8 cellular contexts compared by ENCODE assay signal in the genomic region with DNA sequence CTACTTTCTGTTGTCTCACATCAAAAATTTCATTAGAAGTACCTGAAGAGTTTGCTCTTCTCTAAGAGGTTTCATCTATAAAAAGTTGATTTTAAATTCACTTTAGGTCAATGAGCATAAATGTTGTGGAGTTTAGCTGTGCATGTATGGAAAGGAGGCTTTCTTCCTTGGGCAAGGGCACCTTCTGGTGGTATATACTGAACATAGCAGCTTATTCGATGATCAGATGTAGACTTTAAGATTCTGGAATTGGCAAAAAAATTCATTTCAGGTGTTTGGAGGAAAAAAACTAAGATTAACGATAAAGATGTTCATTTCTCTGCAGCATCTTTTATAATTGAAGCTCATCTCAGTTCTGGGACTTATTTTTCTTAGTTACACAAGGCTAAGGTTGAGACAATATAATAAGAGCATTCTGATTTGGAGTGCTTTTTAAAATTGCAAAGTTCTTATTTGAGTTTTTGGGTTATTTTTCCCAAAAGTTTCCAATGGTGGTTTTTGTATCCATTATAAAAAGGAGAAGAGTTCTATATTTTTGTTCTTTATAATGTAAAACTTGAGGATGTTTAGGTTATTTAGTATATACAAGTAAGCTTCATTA. TPM values are rescaled to one million over a fixed set of nuclear protein-coding genes. Genes with fewer than 3 reads are reported as not detected.
DNase-seq lines count a peak whose midpoint lies in the region; ATAC-seq, FAIRE-seq and TF ChIP-seq lines count a peak whose summit lies in the region.

No MANE protein-coding gene starts in this region.

- POLR2A ChIA-PET in GM12878 (lab: Charles Lee) = interaction anchor here (1.0 to 1.3 kb wide), 3 partner anchors 46 to 123 kb away, joined by 3 to 7 read pairs (median 3); a partner anchor contains a TSS

- H3K9me3 ChIP-seq in GM12878 (replicated peaks; ENCODE audit: control insufficient read depth, insufficient read depth, low read length) = no peaks in the 10 kb centered on the region
- H3K9me3 ChIP-seq in stomach = no peaks in the 10 kb centered on the region

- H3K27me3 ChIP-seq in HL-60 (ENCODE audit: insufficient read depth, poor library complexity, severe bottlenecking) = no peaks in the 10 kb centered on the region
- H3K27me3 ChIP-seq in GM12878 (replicated peaks in 1 of 2; ENCODE audit: control insufficient read depth in 2 of 2, insufficient read depth in 2 of 2, low read length in 1 of 2) = no peaks in the 10 kb centered on the region
- no peaks in the 10 kb centered on the region for H3K27me3 ChIP-seq in stomach

- TF ChIP-seq POLR2A in GM12878 (IDR thresholded peaks at IDR 0.05; ENCODE audit: low read depth, low read length) (no peak), stomach (IDR thresholded peaks at IDR 0.05) (no peak)

- TF ChIP-seq EP300 in GM12878 (IDR thresholded peaks at IDR 0.05; ENCODE audit: borderline replicate concordance in 1 of 2, control insufficient read depth in 1 of 2, low read depth in 2 of 2, low read length in 2 of 2) = no peak
- TF ChIP-seq EP300 in stomach (IDR thresholded peaks at IDR 0.05) = no peak

- no peak overlapping the region for H3K4me2 ChIP-seq in GM12878 (ENCODE audit: control insufficient read depth, insufficient read depth)

- no peak overlapping the region for H3K9ac ChIP-seq in GM12878 (ENCODE audit: control insufficient read depth, insufficient read depth, low read length)

- FAIRE-seq in GM12878 (lab: Jason Lieb, UNC) = peak; percentile 7

- BruUV-seq in GM12878 (replicated peaks; lab: Mats Ljungman, UMichigan) = no TSS peak

- no peak overlapping the region for H3K27ac ChIP-seq in HL-60 (replicated peaks)
- no peak overlapping the region for H3K27ac ChIP-seq in GM12878 (ENCODE audit: control insufficient read depth, insufficient read depth)
- H3K27ac ChIP-seq in stomach = no peak overlapping the region

- no peaks in the 10 kb centered on the region for H3K36me3 ChIP-seq in GM12878 (ENCODE audit: control insufficient read depth in 2 of 2, insufficient read depth in 2 of 2, low read length in 1 of 2)
- no peaks in the 10 kb centered on the region for H3K36me3 ChIP-seq in stomach

- no peak overlapping the region for H3K4me3 ChIP-seq in HL-60 (replicated peaks; ENCODE audit: insufficient read depth, low read length)
- H3K4me3 ChIP-seq in GM12878 = no peak overlapping the region
- H3K4me3 ChIP-seq in stomach = no peak overlapping the region

- intact Hi-C loops in GM12878 (cut with micrococcal nuclease; ENCODE audit: unreplicated experiment) (loop anchor here (1.0 to 2.0 kb wide), 4 partner anchors 76 to 437 kb away; a partner anchor contains a TSS), stomach (cut with DNase I; ENCODE audit: low total_unique reads) (loop anchor here (10.0 kb wide), 1 partner anchor 438 kb away; no protein-coding TSS in a partner anchor)

- in situ Hi-C loops in GM12878 (cut with MboI) = loop anchor here (5.0 kb wide), 2 partner anchors 105 to 435 kb away; no protein-coding TSS in a partner anchor

- H3K4me1 ChIP-seq in GM12878 (ENCODE audit: control insufficient read depth, insufficient read depth, low read length) (no peaks in the 10 kb centered on the region), stomach (peaks cover 0 to 11% (median 2%) of the 10 kb centered on the region in 4 donors)

- TF ChIP-seq RAD21 in GM12878 (IDR thresholded peaks at IDR 0.05; ENCODE audit: insufficient read depth, low read depth, low read length) = peak; percentile 98

- H3K79me2 ChIP-seq in GM12878 (ENCODE audit: control insufficient read depth, insufficient read depth, low read length) = no peaks in the 10 kb centered on the region

- no peak overlapping the region for H2AFZ ChIP-seq in GM12878 (ENCODE audit: control insufficient read depth, low read depth, low read length)

- no peaks in the 10 kb centered on the region for H4K20me1 ChIP-seq in GM12878 (ENCODE audit: control insufficient read depth, insufficient read depth)

- RAD21 ChIA-PET in GM12878 (lab: Charles Lee; ENCODE audit: unreplicated experiment) = interaction anchor here (0.6 to 3.7 kb wide), 22 partner anchors 9 to 438 kb away, joined by 3 to 43 read pairs (median 4); a partner anchor contains a TSS

- SMC1A ChIA-PET in GM12878 (lab: Charles Lee; ENCODE audit: uncharacterized antibody, unreplicated experiment) = interaction anchor here (0.6 to 4.5 kb wide), 28 partner anchors 9 to 534 kb away, joined by 3 to 39 read pairs (median 4); a partner anchor contains a TSS

- peak; percentile 9 for DNase-seq in activated CD8-positive, alpha-beta memory T cell treated with anti-CD3 and anti-CD28 coated beads, Interleukin-2, amount 50 U/mL, for 1 hour (ENCODE audit: extremely low read depth)
- no peak for DNase-seq in activated CD8-positive, alpha-beta memory T cell treated with anti-CD3 and anti-CD28 coated beads, Interleukin-2, amount 50 U/mL, for 48 hours
- DNase-seq in HL-60 (ENCODE audit: low read depth in 1 of 2, low spot score in 1 of 2) (peak; percentile 4 to 41), NOMO-1 treated with DMSO at 0.1 percent for 48 hours (lab: John Stamatoyannopoulos, UW; ENCODE audit: unreplicated experiment) (peak; percentile 68), GM12878 (ENCODE audit: low read depth, low spot score) (peak; percentile 17), iPS-NIHi7 (ENCODE audit: extremely low spot score) (peak; percentile 46), stomach (no peak)

- CTCF ChIA-PET in GM12878 (lab: Yijun Ruan, JAX) = interaction anchor here (0.5 to 3.3 kb wide), 54 partner anchors 8 to 536 kb away, joined by 3 to 67 read pairs (median 4); a partner anchor contains a TSS

- ATAC-seq in GM21528 (IDR thresholded peaks at IDR 0.05; ENCODE audit: low FRiP score, unreplicated experiment) (peak; percentile 94), GM12878 (peak; percentile 90)

- WGBS in GM12878 (ENCODE audit: insufficient coverage, insufficient replicate concordance, low lambda C conversion rate, missing lambda C conversion rate) = 4% methylated on average over 2 of the region's 2 CpGs
- WGBS in stomach, 5 donors = 6 to 10% (median 7%) methylated on average over 2 of the region's 2 CpGs

- TF ChIP-seq CTCF in HL-60 (IDR thresholded peaks at IDR 0.05; ENCODE audit: insufficient read depth, low read length) (peak; percentile 72), GM12878 (IDR thresholded peaks at IDR 0.05 in 2 of 3, conservative IDR thresholded peaks at IDR 0.05 in 1 of 3; ENCODE audit: control insufficient read depth in 2 of 3, extremely low read depth in 1 of 3, insufficient read depth in 1 of 3, low read depth in 3 of 3, low read length in 3 of 3) (peak; percentile 78 to 85 (median 85); a peak in 5 of 6 replicates), stomach (IDR thresholded peaks at IDR 0.05) (peak in 5 of 7 experiments; percentile 63 to 79 (median 65))

TF ChIP-seq in GM12878, 131 proteins besides CTCF, POLR2A, EP300 and RAD21:
- TF ChIP-seq SMC3 (IDR thresholded peaks at IDR 0.05; ENCODE audit: borderline replicate concordance, low read length) (peak; percentile 88), ZNF274 (IDR thresholded peaks at IDR 0.05; ENCODE audit: insufficient read depth, insufficient read length) (no peak)

RNA-seq across cellular contexts. Expression of a gene that starts 46.8 kb away (rescaled TPM):
- total RNA-seq in GM12878 (2013; cell fraction: nucleolus; rRNA removed) = 81.0 and 81.9 TPM in 2 replicates
- total RNA-seq in GM12878 (2014; rRNA removed) (8.2 and 8.6 TPM in 2 replicates), GM12878 (2014; rRNA removed; fragmentation: Illumina TruSeq; extraction: Trizol) (7.2 and 7.7 TPM in 2 replicates), GM12878 (2021) (6.1 and 6.3 TPM in 2 replicates), stomach (10 to 100 TPM in 3 of 5 donors, 1 to 10 TPM in 2; 6.7 to 52.5 (median 12.8) TPM)
- polyA plus RNA-seq in GM12878 (2011; ENCODE audit: low read depth) = 0.81 TPM
- polyA plus RNA-seq in GM12878 (2011; rRNA removed) (4.8 and 5.4 TPM in 2 replicates), GM12878 (2014; fragmentation: Illumina TruSeq; extraction: Trizol) (6.4 and 8.4 TPM in 2 replicates), GM12878 (2014; fragmentation: Nextera tagmentation; extraction: Ambion mirVana) (1 to 10 TPM; 3.1 to 3.7 TPM), GM12878 (2014; rRNA removed) (2.6 and 3.8 TPM in 2 replicates), GM12878 (2016; fragmentation: Nextera tagmentation; extraction: Ambion mirVana) (1 to 10 TPM; 5.9 to 7.4 TPM), stomach (1 to 10 TPM; 1.9 to 4.0 (median 3.1) TPM)
- 2.5 and 2.8 TPM in 2 replicates for polyA plus RNA-seq in GM12878 (2011; cell fraction: cytosol; rRNA removed)
- polyA plus RNA-seq in GM12878 (2011; cell fraction: nucleus; rRNA removed) = 4.9 and 6.7 TPM in 2 replicates
- polyA plus RNA-seq in GM12878 (2012) = 1.4 and 2.3 TPM in 2 replicates
- polyA minus RNA-seq in GM12878 (2011; rRNA and poly(A)+ RNA removed) = 3.3 and 4.0 TPM in 2 replicates
- polyA minus RNA-seq in GM12878 (2011; cell fraction: cytosol; rRNA and poly(A)+ RNA removed) = 0.73 TPM in 1 of 2 replicates, not detected in the other
- 7.5 and 25.2 TPM in 2 replicates for polyA minus RNA-seq in GM12878 (2011; cell fraction: nucleus; rRNA and poly(A)+ RNA removed)

Comparison
In these comparisons a context has a peak if more than half of its experiments do, and no peak if none do; other contexts are left out.
1. DNase-seq: peak in activated CD8-positive, alpha-beta memory T cell treated with anti-CD3 and anti-CD28 coated beads, Interleukin-2, amount 50 U/mL, for 1 hour (single experiment), HL-60 (2 of 2), NOMO-1 treated with DMSO at 0.1 percent for 48 hours (single experiment), GM12878 (single experiment) and iPS-NIHi7 (single experiment); none in activated CD8-positive, alpha-beta memory T cell treated with anti-CD3 and anti-CD28 coated beads, Interleukin-2, amount 50 U/mL, for 48 hours (single experiment) and stomach (single experiment).
2. Peak in every context shown above with its lines, with median percentiles within 50 percentile points of each other: CTCF ChIP-seq.